In the genomic region with DNA sequence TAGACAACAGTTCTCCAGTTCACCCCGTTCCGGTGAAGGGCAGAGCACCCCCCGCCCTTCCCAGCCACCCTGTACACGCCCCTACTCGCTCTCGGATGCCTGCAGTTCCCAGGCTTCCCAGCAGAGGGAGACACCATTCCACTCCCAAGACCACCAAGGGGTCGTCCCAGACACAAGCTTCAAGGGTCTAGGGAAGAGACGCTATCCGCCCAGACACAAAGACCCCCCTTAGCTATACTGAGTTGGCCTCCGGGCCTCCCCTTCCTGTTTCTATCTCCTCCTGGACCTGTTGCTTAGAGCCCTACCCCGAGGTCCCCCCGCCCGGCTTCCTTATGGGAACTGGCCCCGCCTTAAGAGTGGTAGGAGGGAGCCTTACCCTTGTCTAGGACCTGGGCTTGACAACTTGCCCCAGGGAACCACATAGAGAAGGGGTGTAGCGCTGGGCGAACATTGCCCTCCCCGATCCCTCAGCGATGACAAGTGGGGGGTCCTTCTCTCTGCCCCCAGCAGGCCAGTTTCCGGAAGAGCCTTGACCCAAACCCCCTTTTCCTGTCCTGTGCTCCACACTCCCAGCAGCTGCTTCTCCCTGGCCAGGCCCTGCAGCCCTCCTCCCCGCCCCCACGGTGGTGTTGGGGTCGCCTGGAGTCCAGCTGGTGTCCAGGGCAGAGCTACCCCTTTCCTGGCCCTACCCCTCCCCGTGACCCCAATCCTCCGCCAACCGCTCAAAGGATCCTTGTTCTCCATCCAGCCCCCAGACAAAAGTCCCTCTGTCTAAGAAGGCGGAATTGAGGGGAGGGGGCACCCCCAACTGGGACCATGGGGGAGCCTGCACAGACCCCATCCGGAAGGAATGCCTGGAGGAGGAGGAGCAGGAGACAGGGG, we compare ENCODE assay signal across 1 cellular context.
A peak's percentile ranks its signal among the peaks of the same experiment; 100 is the strongest.
TF ChIP-seq lines count a peak whose summit lies in the region.

No MANE protein-coding gene starts in this region.

TF ChIP-seq in GM12878, 131 proteins besides CTCF, POLR2A, EP300 and RAD21:
- TF ChIP-seq CHD1 (IDR thresholded peaks at IDR 0.05; ENCODE audit: low read depth, low read length) (no peak), SRF (IDR thresholded peaks at IDR 0.05; ENCODE audit: low read depth in 2 of 2, low read length in 2 of 2) (0 out of 4 replicates have a peak, but pooled peaks of 1 of the 2 experiments have one; percentile 23), STAT1 (conservative IDR thresholded peaks at IDR 0.05) (0 out of 2 replicates have a peak, but pooled peaks have one; percentile 58), TARDBP (IDR thresholded peaks at IDR 0.05; ENCODE audit: borderline replicate concordance) (no peak), ZNF217 (IDR thresholded peaks at IDR 0.05) (no peak), ZNF622 (IDR thresholded peaks at IDR 0.05) (no peak), CBX3 (IDR thresholded peaks at IDR 0.05; ENCODE audit: borderline replicate concordance, low read depth) (no peak), MTA2 (IDR thresholded peaks at IDR 0.05; ENCODE audit: low read depth) (peak; percentile 12; the same call in 1 of the 2 replicates), CBX5 (IDR thresholded peaks at IDR 0.05; ENCODE audit: low read depth) (no peak), NFIC (IDR thresholded peaks at IDR 0.05; ENCODE audit: low read depth, low read length) (no peak), GATAD2B (conservative IDR thresholded peaks at IDR 0.05; ENCODE audit: low read depth) (0 out of 2 replicates have a peak, but pooled peaks have one; percentile 46), MXI1 (IDR thresholded peaks at IDR 0.05; ENCODE audit: low read depth, low read length) (no peak), SPI1 (IDR thresholded peaks at IDR 0.05; ENCODE audit: borderline replicate concordance, insufficient read depth, low read depth, low read length) (no peak), BACH1 (IDR thresholded peaks at IDR 0.05; ENCODE audit: borderline replicate concordance) (no peak), SMC3 (IDR thresholded peaks at IDR 0.05; ENCODE audit: borderline replicate concordance, low read length) (peak; percentile 80; the same call in 1 of the 2 replicates), RB1 (IDR thresholded peaks at IDR 0.05; ENCODE audit: borderline replicate concordance) (peak; percentile 28; the same call in 1 of the 2 replicates), SREBF1 (IDR thresholded peaks at IDR 0.05; ENCODE audit: low read length) (no peak), TAF1 (IDR thresholded peaks at IDR 0.05; ENCODE audit: borderline replicate concordance, low read depth, low read length) (no peak), FOXK2 (IDR thresholded peaks at IDR 0.05) (no peak), SMARCA5 (IDR thresholded peaks at IDR 0.05) (0 out of 2 replicates have a peak, but pooled peaks have one; percentile 18), NBN (IDR thresholded peaks at IDR 0.05) (no peak), CHD4 (IDR thresholded peaks at IDR 0.05) (no peak), IRF4 (IDR thresholded peaks at IDR 0.05; ENCODE audit: low read depth, low read length) (no peak), GABPA (IDR thresholded peaks at IDR 0.05; ENCODE audit: low read depth) (no peak)
- TF ChIP-seq, protein P1, sequence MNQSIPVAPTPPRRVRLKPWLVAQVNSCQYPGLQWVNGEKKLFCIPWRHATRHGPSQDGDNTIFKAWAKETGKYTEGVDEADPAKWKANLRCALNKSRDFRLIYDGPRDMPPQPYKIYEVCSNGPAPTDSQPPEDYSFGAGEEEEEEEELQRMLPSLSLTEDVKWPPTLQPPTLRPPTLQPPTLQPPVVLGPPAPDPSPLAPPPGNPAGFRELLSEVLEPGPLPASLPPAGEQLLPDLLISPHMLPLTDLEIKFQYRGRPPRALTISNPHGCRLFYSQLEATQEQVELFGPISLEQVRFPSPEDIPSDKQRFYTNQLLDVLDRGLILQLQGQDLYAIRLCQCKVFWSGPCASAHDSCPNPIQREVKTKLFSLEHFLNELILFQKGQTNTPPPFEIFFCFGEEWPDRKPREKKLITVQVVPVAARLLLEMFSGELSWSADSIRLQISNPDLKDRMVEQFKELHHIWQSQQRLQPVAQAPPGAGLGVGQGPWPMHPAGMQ (IDR thresholded peaks at IDR 0.05; ENCODE audit: borderline replicate concordance) = no peak
- TF ChIP-seq, protein P2, sequence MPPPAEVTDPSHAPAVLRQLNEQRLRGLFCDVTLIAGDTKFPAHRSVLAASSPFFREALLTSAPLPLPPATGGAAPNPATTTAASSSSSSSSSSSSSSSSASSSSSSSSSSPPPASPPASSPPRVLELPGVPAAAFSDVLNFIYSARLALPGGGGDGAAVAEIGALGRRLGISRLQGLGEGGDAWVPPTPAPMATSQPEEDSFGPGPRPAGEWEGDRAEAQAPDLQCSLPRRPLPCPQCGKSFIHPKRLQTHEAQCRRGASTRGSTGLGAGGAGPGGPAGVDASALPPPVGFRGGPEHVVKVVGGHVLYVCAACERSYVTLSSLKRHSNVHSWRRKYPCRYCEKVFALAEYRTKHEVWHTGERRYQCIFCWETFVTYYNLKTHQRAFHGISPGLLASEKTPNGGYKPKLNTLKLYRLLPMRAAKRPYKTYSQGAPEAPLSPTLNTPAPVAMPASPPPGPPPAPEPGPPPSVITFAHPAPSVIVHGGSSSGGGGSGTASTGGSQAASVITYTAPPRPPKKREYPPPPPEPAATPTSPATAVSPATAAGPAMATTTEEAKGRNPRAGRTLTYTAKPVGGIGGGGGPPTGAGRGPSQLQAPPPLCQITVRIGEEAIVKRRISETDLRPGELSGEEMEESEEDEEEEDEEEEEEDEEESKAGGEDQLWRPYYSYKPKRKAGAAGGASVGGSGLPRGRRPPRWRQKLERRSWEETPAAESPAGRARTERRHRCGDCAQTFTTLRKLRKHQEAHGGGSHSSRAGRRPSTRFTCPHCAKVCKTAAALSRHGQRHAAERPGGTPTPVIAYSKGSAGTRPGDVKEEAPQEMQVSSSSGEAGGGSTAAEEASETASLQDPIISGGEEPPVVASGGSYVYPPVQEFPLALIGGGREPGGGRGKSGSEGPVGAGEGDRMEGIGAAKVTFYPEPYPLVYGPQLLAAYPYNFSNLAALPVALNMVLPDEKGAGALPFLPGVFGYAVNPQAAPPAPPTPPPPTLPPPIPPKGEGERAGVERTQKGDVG (CRISPR knock-in tag; IDR thresholded peaks at IDR 0.05) = no peak
